Comparison of ENCODE assay signal across 4 cellular contexts in the genomic region with DNA sequence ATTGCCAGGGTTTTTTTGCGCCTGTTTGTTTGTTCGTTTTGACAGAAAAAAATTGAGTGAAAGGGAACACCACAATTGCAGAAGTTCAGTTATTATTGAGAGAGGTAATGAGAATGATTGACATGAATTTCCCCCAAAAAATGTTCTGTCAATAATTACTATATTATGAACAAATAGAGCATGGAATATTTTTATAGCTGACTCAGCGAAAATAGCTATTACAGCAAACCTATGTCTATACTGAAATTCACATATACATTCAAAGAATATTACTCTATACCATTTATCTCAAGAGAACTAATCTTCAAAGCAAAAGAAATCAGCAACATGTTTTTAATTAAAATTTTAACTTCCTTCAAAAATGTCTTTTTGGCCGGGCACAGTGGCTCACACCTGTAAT. TPM values are rescaled to one million over a fixed set of nuclear protein-coding genes. Genes with fewer than 3 reads are reported as not detected.
"Had no signal": no experiment of that assay in that cellular context is flagged by ENCODE, and none has a peak within 500 bp of the region (broad histone marks: within the 10 kb centered on the region; RNA-seq: fewer than 3 reads in every experiment).

No MANE protein-coding gene starts in this region.

RNA-seq across cellular contexts. Expression of gene CFHR3, which starts 4.8 kb away (rescaled TPM):
- total RNA-seq: H4 had no signal

RNA-seq across cellular contexts. Expression of gene CFHR1, which starts 49.7 kb away (rescaled TPM):
- total RNA-seq: GM23338, H9, HT-29 had no signal
- polyA plus RNA-seq: GM23338 had no signal
